Comparison of ENCODE assay signal across 17 cellular contexts in the genomic region with DNA sequence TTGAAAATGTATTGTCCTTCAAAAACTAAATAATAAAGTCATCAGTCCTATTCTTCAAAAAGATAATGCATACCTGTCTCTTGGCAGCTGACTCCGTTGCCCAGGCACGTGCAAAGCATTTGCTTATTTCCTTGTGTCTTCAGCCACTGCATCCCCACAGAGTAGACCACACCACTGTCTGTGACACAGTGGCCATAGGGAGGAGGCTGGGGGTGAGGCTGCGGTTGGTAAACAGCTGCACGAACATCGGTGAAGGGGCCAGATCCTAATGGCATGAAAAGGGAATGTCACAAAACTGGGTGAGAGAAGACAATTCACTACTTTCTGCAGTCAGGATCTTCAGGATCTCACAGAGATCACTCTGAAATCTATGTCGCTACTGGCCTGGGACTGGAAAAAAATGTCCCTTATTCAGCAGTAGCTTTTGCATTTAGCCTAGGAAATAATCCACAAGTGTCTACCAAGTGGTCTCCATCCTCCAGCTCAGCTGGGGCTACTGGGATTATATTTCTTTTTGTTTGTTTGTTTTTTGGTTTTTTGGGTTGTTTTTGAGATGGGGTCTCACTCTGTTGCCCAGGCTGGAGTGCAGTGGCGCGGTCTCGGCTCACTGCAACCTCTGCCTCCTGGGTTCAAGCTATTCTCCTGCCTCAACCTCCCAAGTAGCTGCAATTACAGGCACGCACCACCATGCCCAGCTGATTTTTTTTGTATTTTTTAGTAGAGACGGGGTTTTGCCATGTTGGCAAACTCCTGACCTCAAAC. TPM values are rescaled to one million over a fixed set of nuclear protein-coding genes. Genes with fewer than 3 reads are reported as not detected.
DNase-seq lines count a peak whose midpoint lies in the region; ATAC-seq, FAIRE-seq and TF ChIP-seq lines count a peak whose summit lies in the region.
"Had no signal": no experiment of that assay in that cellular context is flagged by ENCODE, and none has a peak within 500 bp of the region (broad histone marks: within the 10 kb centered on the region; RNA-seq: fewer than 3 reads in every experiment).

No MANE protein-coding gene starts in this region.

- no peak overlapping the region for H4K8ac ChIP-seq in mesenchymal stem cell (ENCODE audit: low read length)

- no peaks in the 10 kb centered on the region for H4K20me1 ChIP-seq in endothelial cell of umbilical vein (replicated peaks; ENCODE audit: control insufficient read depth, extremely low read depth, insufficient read depth, low read length)
- H4K20me1 ChIP-seq: BLaER1 had no signal

- intact Hi-C loops in endothelial cell of umbilical vein (cut with micrococcal nuclease) = no loop called here

- no peak overlapping the region for H3K9ac ChIP-seq in endothelial cell of umbilical vein (replicated peaks; ENCODE audit: extremely low read depth, insufficient read depth, low read length)
- peak overlapping the region; percentile 83 for H3K9ac ChIP-seq in mesenchymal stem cell (ENCODE audit: low read length)
- H3K9ac ChIP-seq: BLaER1, neural progenitor cell had no signal

- no peak for TF ChIP-seq CTCF in endothelial cell of umbilical vein (IDR thresholded peaks at IDR 0.05; ENCODE audit: extremely low read depth in 1 of 2, insufficient read depth in 1 of 2, low read depth in 1 of 2, low read length in 2 of 2)

- H3K23ac ChIP-seq in mesenchymal stem cell (ENCODE audit: low read length in 2 of 2) = peak overlapping the region in 1 of 2 experiments; percentile 99

- no peak overlapping the region for H2BK120ac ChIP-seq in mesenchymal stem cell (ENCODE audit: low read depth, low read length)

- dilution Hi-C loops in endothelial cell of umbilical vein (cut with MboI; ENCODE audit: extremely low pct_ligation_motif_present, low sequenced_read_pairs) = no loop called here

- peaks cover 18% of the 10 kb centered on the region for H3K79me2 ChIP-seq in endothelial cell of umbilical vein (ENCODE audit: control insufficient read depth, insufficient read depth, low read length)

- H3K4me3 ChIP-seq in endothelial cell of umbilical vein (replicated peaks in 1 of 3; ENCODE audit: insufficient read depth in 1 of 3, low read depth in 1 of 3, low read length in 3 of 3) (no peak overlapping the region), mesenchymal stem cell (ENCODE audit: insufficient read depth in 1 of 2, low read depth in 1 of 2, low read length in 2 of 2) (peak overlapping the region in 1 of 2 experiments; percentile 47)
- H3K4me3 ChIP-seq: BLaER1, neural progenitor cell had no signal

- H2BK12ac ChIP-seq in mesenchymal stem cell (ENCODE audit: low read length in 2 of 2) = peak overlapping the region in 1 of 2 experiments; percentile 52

- H3K14ac ChIP-seq in mesenchymal stem cell (ENCODE audit: low read length in 2 of 2) = no peak overlapping the region

- peaks cover 1% of the 10 kb centered on the region for H3K79me1 ChIP-seq in mesenchymal stem cell (replicated peaks; ENCODE audit: low read length, poor library complexity, severe bottlenecking)

- peak; percentile 58 for TF ChIP-seq POLR2A in endothelial cell of umbilical vein (IDR thresholded peaks at IDR 0.05; ENCODE audit: low read depth, low read length)

- POLR2A ChIA-PET in endothelial cell of umbilical vein (lab: Charles Lee) = interaction anchor here (0.8 kb wide), 1 partner anchor 369 kb away, joined by 8 read pairs; no protein-coding TSS in a partner anchor

- H3K9me1 ChIP-seq in endothelial cell of umbilical vein (replicated peaks; ENCODE audit: control insufficient read depth, extremely low read depth, insufficient read depth, low read length) = no peaks in the 10 kb centered on the region

- H3K27ac ChIP-seq in endothelial cell of umbilical vein (ENCODE audit: insufficient read depth, low read depth, low read length) (no peak overlapping the region), mesenchymal stem cell (ENCODE audit: low read length, poor library complexity, severe bottlenecking) (peak overlapping the region; percentile 49)
- H3K27ac ChIP-seq: 22Rv1, BLaER1, neural progenitor cell had no signal

- H2BK15ac ChIP-seq in mesenchymal stem cell (ENCODE audit: low read depth, poor library complexity, severe bottlenecking) = no peak overlapping the region

- H3K4me1 ChIP-seq in endothelial cell of umbilical vein (ENCODE audit: control insufficient read depth, extremely low read depth, insufficient read depth, low read length) = peaks cover 60% of the 10 kb centered on the region
- peaks cover 16% of the 10 kb centered on the region for H3K4me1 ChIP-seq in mesenchymal stem cell (ENCODE audit: control insufficient read depth, insufficient read depth, low read depth, low read length)
- H3K4me1 ChIP-seq: neural progenitor cell had no signal

- H2AFZ ChIP-seq in endothelial cell of umbilical vein (ENCODE audit: low read depth, low read length) (no peak overlapping the region), mesenchymal stem cell (ENCODE audit: low read depth, low read length) (no peak overlapping the region)
- H2AFZ ChIP-seq: neural progenitor cell had no signal

- H2AK5ac ChIP-seq in mesenchymal stem cell (ENCODE audit: low read length, severe bottlenecking) = peak overlapping the region; percentile 6

- no TSS peak for BruUV-seq in endothelial cell of umbilical vein (replicated peaks; lab: Mats Ljungman, UMichigan)

- CTCF ChIA-PET in endothelial cell of umbilical vein (lab: Charles Lee) = interaction anchor here (0.9 to 2.3 kb wide), 3 partner anchors 14 to 507 kb away, joined by 3 to 16 read pairs (median 3); no protein-coding TSS in a partner anchor

- no peak overlapping the region for H3K4me2 ChIP-seq in endothelial cell of umbilical vein (ENCODE audit: insufficient read depth, low read length)
- no peak overlapping the region for H3K4me2 ChIP-seq in mesenchymal stem cell (ENCODE audit: low read length, poor library complexity, severe bottlenecking)
- H3K4me2 ChIP-seq: BLaER1, neural progenitor cell had no signal

- no peak overlapping the region for H3K4ac ChIP-seq in mesenchymal stem cell (ENCODE audit: low read depth in 1 of 2, low read length in 2 of 2)

- H3K36me3 ChIP-seq in endothelial cell of umbilical vein (ENCODE audit: control insufficient read depth in 2 of 2, extremely low read depth in 1 of 2, insufficient read depth in 2 of 2, low read length in 2 of 2) = peaks cover 31 to 71% of the 10 kb centered on the region in 2 experiments
- peaks cover 38 to 97% of the 10 kb centered on the region in 2 experiments for H3K36me3 ChIP-seq in mesenchymal stem cell (ENCODE audit: control insufficient read depth in 1 of 2, insufficient read depth in 2 of 2, low read depth in 1 of 2, low read length in 2 of 2)
- H3K36me3 ChIP-seq: BLaER1 had no signal

- DNase-seq in NCI-H1417 (lab: John Stamatoyannopoulos, UW) (peak in 2 of 3 experiments; percentile 12 to 50), NCI-H1417 treated with DMSO at 0.1 percent for 48 hours (lab: John Stamatoyannopoulos, UW) (no peak), endothelial cell of umbilical vein (ENCODE audit: low read depth, low spot score) (no peak), mesenchymal stem cell (no peak), A172 (ENCODE audit: low spot score) (no peak), germinal center (ENCODE audit: low spot score) (no peak), GM19239 (ENCODE audit: insufficient read length, low spot score) (no peak)
- DNase-seq: activated CD4-positive, CD25-positive, alpha-beta regulatory T cell treated with anti-CD3 and anti-CD28 coated beads, Interleukin-2, amount 50 U/mL, for 72 hours; left cardiac atrium; NCI-H82; right cardiac atrium; stimulated activated CD4-positive, alpha-beta T cell treated with anti-CD3 and anti-CD28 coated beads, Interleukin-4, amount 100 ng/mL, for 1 hour had no signal

- H2BK5ac ChIP-seq in mesenchymal stem cell (ENCODE audit: low read depth, low read length, poor library complexity, severe bottlenecking) = peak overlapping the region; percentile 26

- H3K9me3 ChIP-seq in endothelial cell of umbilical vein (replicated peaks; ENCODE audit: control insufficient read depth, insufficient read depth, low read length) = no peaks in the 10 kb centered on the region
- no peaks in the 10 kb centered on the region for H3K9me3 ChIP-seq in mesenchymal stem cell (ENCODE audit: control insufficient read depth, low read length)
- H3K9me3 ChIP-seq: BLaER1 had no signal

- 93% methylated on average over 11 of the region's 11 CpGs for WGBS in mesenchymal stem cell

- no peak for FAIRE-seq in endothelial cell of umbilical vein (lab: Jason Lieb, UNC)
- no peak for FAIRE-seq in GM19239 (lab: Jason Lieb, UNC)

- H3K27me3 ChIP-seq in endothelial cell of umbilical vein (ENCODE audit: control insufficient read depth in 2 of 2, insufficient read depth in 2 of 2, low read length in 2 of 2) (no peaks in the 10 kb centered on the region), mesenchymal stem cell (ENCODE audit: control insufficient read depth in 1 of 2, insufficient read depth in 1 of 2, low read length in 2 of 2) (no peaks in the 10 kb centered on the region)
- H3K27me3 ChIP-seq: BLaER1, neural progenitor cell had no signal

- peak overlapping the region in 1 of 2 experiments; percentile 62 for H3K18ac ChIP-seq in mesenchymal stem cell (ENCODE audit: low read depth in 1 of 2, low read length in 2 of 2)

- ATAC-seq in GM19455 (IDR thresholded peaks at IDR 0.05; ENCODE audit: unreplicated experiment) = no peak
- ATAC-seq: Panc1, right cardiac atrium had no signal

- no peak overlapping the region for H4K91ac ChIP-seq in mesenchymal stem cell (ENCODE audit: low read length)

TF ChIP-seq in endothelial cell of umbilical vein, 7 proteins besides CTCF, POLR2A, EP300 and RAD21:
- TF ChIP-seq POLR2AphosphoS5 (IDR thresholded peaks at IDR 0.05; ENCODE audit: insufficient read depth, low read depth, low read length) = peak; percentile 14
- TF ChIP-seq FOS (IDR thresholded peaks at IDR 0.05; ENCODE audit: borderline replicate concordance, insufficient read depth, low read length) = no peak

RNA-seq across cellular contexts. Expression of a gene that starts 10.7 kb away (rescaled TPM):
- total RNA-seq in endothelial cell of umbilical vein = 3,221 and 3,760 TPM in 2 replicates
- polyA plus RNA-seq in endothelial cell of umbilical vein = 3,104 and 3,740 TPM in 2 replicates
- polyA plus RNA-seq in endothelial cell of umbilical vein (2011; cell fraction: cytosol; rRNA removed) = 4,183 and 4,734 TPM in 2 replicates
- 6,337 and 9,411 TPM in 2 replicates for polyA plus RNA-seq in endothelial cell of umbilical vein (2011; cell fraction: nucleus; rRNA removed)
- 2,544 and 4,436 TPM in 2 replicates for polyA plus RNA-seq in endothelial cell of umbilical vein (2012)
- 7,217 and 10,015 TPM in 2 replicates for polyA minus RNA-seq in endothelial cell of umbilical vein
- not detected for polyA minus RNA-seq in endothelial cell of umbilical vein (2011; cell fraction: cytosol; rRNA and poly(A)+ RNA removed)
- polyA minus RNA-seq in endothelial cell of umbilical vein (2011; cell fraction: nucleus; rRNA and poly(A)+ RNA removed) = 4,515 and 6,029 TPM in 2 replicates
- polyA plus RNA-seq in mesenchymal stem cell (2013, experiment 1 of 2) = 1,493 TPM
- 1,327 TPM for polyA plus RNA-seq in mesenchymal stem cell (2013, experiment 2 of 2)
- total RNA-seq in A172 (2014; rRNA removed; shearing (Covaris generic)) = 15.5 and 17.2 TPM in 2 replicates

Comparison
In these comparisons a context has a peak if more than half of its experiments do, and no peak if none do; other contexts are left out.
1. DNase-seq: peak in NCI-H1417 (2 of 3); none in NCI-H1417 treated with DMSO at 0.1 percent for 48 hours (single experiment), endothelial cell of umbilical vein (single experiment), mesenchymal stem cell (single experiment), A172 (single experiment), germinal center (single experiment) and GM19239 (single experiment).
2. RNA of a gene that starts 10.7 kb away (total RNA-seq): 3,221 to 3,760 TPM in endothelial cell of umbilical vein; 15.5 to 17.2 TPM in A172; every median in the first group is over 100 times any median in the second.